ENCODE assay signal across 13 cellular contexts in genomic region chr1:151003175-151003574, GRCh38. TPM values are rescaled to one million over a fixed set of nuclear protein-coding genes. Genes with fewer than 3 reads are reported as not detected.
A peak's percentile ranks its signal among the peaks of the same experiment; 100 is the strongest.
DNase-seq lines count a peak whose midpoint lies in the region; ATAC-seq, FAIRE-seq and TF ChIP-seq lines count a peak whose summit lies in the region.
"Had no signal": no experiment of that assay in that cellular context is flagged by ENCODE, and none has a peak within 500 bp of the region (broad histone marks: within the 10 kb centered on the region; RNA-seq: fewer than 3 reads in every experiment).

No MANE protein-coding gene starts in this region.

- in situ Hi-C loops in HepG2 (cut with HindIII; ENCODE audit: extremely low pct_ligation_motif_present, low pct_unique_long_range_greater_than_20kb): no loop called here

- H3K9ac ChIP-seq in HepG2 (ENCODE audit: insufficient read depth, low read depth, low read length): no peak overlapping the region
- H3K9ac ChIP-seq: SK-N-SH had no signal

- no TSS peak for BruUV-seq in HepG2 (replicated peaks; lab: Mats Ljungman, UMichigan)

- peak overlapping the region; percentile 12 for H3K4me3 Mint-ChIP-seq in activated CD8-positive, alpha-beta T cell treated with anti-CD3 and anti-CD28 coated beads for 36 hours
- H3K4me3 Mint-ChIP-seq in mesothelial cell of epicardium: peak overlapping the region; percentile 4
- no peak overlapping the region for H3K4me3 Mint-ChIP-seq in HFFc6
- H3K4me3 Mint-ChIP-seq: stimulated activated naive B cell treated with anti-CD40 and anti-IgM and Interleukin-4, amounts not matched to agents 10 μg/mL and 1 μg/mL and 100 μg/mL, for 72 hours had no signal

- TF ChIP-seq POLR2A in HepG2 (IDR thresholded peaks at IDR 0.05; ENCODE audit: insufficient read depth in 1 of 2, low read depth in 2 of 2, low read length in 2 of 2) (no peak), right lobe of liver (IDR thresholded peaks at IDR 0.05) (no peak), uterus (IDR thresholded peaks at IDR 0.05) (no peak)

- no peak for FAIRE-seq in HepG2 (lab: Jason Lieb, UNC)

- peak overlapping the region; percentile 65 for H3K4me2 ChIP-seq in HepG2 (ENCODE audit: low read depth, low read length)
- H3K4me2 ChIP-seq: SK-N-SH had no signal

- H3K27me3 Mint-ChIP-seq in activated CD8-positive, alpha-beta T cell treated with anti-CD3 and anti-CD28 coated beads for 36 hours: no peaks in the 10 kb centered on the region
- H3K27me3 Mint-ChIP-seq in mesothelial cell of epicardium (ENCODE audit: low read depth) (no peaks in the 10 kb centered on the region), HFFc6 (ENCODE audit: insufficient read depth) (peaks cover 4% of the 10 kb centered on the region)
- H3K27me3 Mint-ChIP-seq: stimulated activated naive B cell treated with anti-CD40 and anti-IgM and Interleukin-4, amounts not matched to agents 10 μg/mL and 1 μg/mL and 100 μg/mL, for 72 hours had no signal

- DNase-seq in HepG2 (ENCODE audit: low spot score) (no peak), right lobe of liver (no peak), mesothelial cell of epicardium (ENCODE audit: low spot score in 2 of 2, unreplicated experiment in 2 of 2) (no peak), uterus (no peak), HFFc6 (no peak), SHP77 (lab: John Stamatoyannopoulos, UW) (no peak), NCI-H446 (lab: John Stamatoyannopoulos, UW) (no peak)
- DNase-seq in activated CD8-positive, alpha-beta T cell treated with anti-CD3 and anti-CD28 coated beads for 36 hours: no peak
- DNase-seq: SK-N-SH; stimulated activated CD4-positive, alpha-beta T cell treated with anti-CD3 and anti-CD28 coated beads, Interleukin-12 subunit alpha, Interleukin-12 subunit beta, amount 100 ng/mL, for 4 hours; stimulated activated naive B cell treated with anti-CD40 and anti-IgM and Interleukin-4, amounts not matched to agents 10 μg/mL and 1 μg/mL and 100 μg/mL, for 72 hours had no signal

- H3K4me1 ChIP-seq in HepG2 (ENCODE audit: insufficient read depth, low read length) (peaks cover 64% of the 10 kb centered on the region), right lobe of liver (peaks cover 0 to 42% (median 19%) of the 10 kb centered on the region in 4 donors), uterus (peaks cover 0 to 4% of the 10 kb centered on the region in 2 donors)

- H3K4me1 Mint-ChIP-seq in activated CD8-positive, alpha-beta T cell treated with anti-CD3 and anti-CD28 coated beads for 36 hours (ENCODE audit: low read depth): peaks cover 72% of the 10 kb centered on the region
- H3K4me1 Mint-ChIP-seq in mesothelial cell of epicardium: peaks cover 47% of the 10 kb centered on the region
- peaks cover 62% of the 10 kb centered on the region for H3K4me1 Mint-ChIP-seq in HFFc6 (ENCODE audit: low read depth)

- H2AFZ ChIP-seq in HepG2 (ENCODE audit: low read length): no peak overlapping the region

- H3K79me2 ChIP-seq in HepG2 (ENCODE audit: insufficient read depth, low read length): peaks cover 15% of the 10 kb centered on the region

- intact Hi-C loops in HepG2 (cut with micrococcal nuclease; ENCODE audit: unreplicated experiment) (no loop called here), right lobe of liver (cut with DNase I) (no loop called here), uterus (cut with DNase I; ENCODE audit: low total_unique reads) (no loop called here)
- intact Hi-C loops in activated CD8-positive, alpha-beta T cell treated with anti-CD3 and anti-CD28 coated beads for 36 hours (cut with micrococcal nuclease): no loop called here

- TF ChIP-seq CTCF in HepG2 (CRISPR knock-in tag; IDR thresholded peaks at IDR 0.05): no peak
- no peak for TF ChIP-seq CTCF in right lobe of liver (IDR thresholded peaks at IDR 0.05)
- TF ChIP-seq CTCF in activated CD8-positive, alpha-beta T cell treated with anti-CD3 and anti-CD28 coated beads for 36 hours (IDR thresholded peaks at IDR 0.05): no peak
- no peak for TF ChIP-seq CTCF in mesothelial cell of epicardium (IDR thresholded peaks at IDR 0.05; ENCODE audit: unreplicated experiment)
- no peak for TF ChIP-seq CTCF in uterus (IDR thresholded peaks at IDR 0.05)
- TF ChIP-seq CTCF in HFFc6 (IDR thresholded peaks at IDR 0.05): no peak

- peaks cover 7 to 26% of the 10 kb centered on the region in 2 experiments; a peak in 4 of 5 replicates for H3K36me3 ChIP-seq in HepG2 (replicated peaks in 1 of 2; ENCODE audit: control insufficient read depth in 1 of 2, insufficient read depth in 2 of 2, low read length in 2 of 2)
- peaks cover 0 to 21% (median 8%) of the 10 kb centered on the region in 4 donors for H3K36me3 ChIP-seq in right lobe of liver
- no peaks in the 10 kb centered on the region for H3K36me3 ChIP-seq in uterus

- H3K4me3 ChIP-seq in HepG2 (replicated peaks in 1 of 3; ENCODE audit: insufficient read depth in 1 of 3, low read depth in 2 of 3, low read length in 3 of 3) (no peak overlapping the region; a peak in 1 of 6 replicates), right lobe of liver (no peak overlapping the region), uterus (no peak overlapping the region)

- H3K27ac Mint-ChIP-seq in activated CD8-positive, alpha-beta T cell treated with anti-CD3 and anti-CD28 coated beads for 36 hours: peak overlapping the region; percentile 42
- H3K27ac Mint-ChIP-seq in mesothelial cell of epicardium (peak overlapping the region; percentile 50), HFFc6 (no peak overlapping the region; the same call in 1 of the 2 replicates)
- H3K27ac Mint-ChIP-seq: stimulated activated naive B cell treated with anti-CD40 and anti-IgM and Interleukin-4, amounts not matched to agents 10 μg/mL and 1 μg/mL and 100 μg/mL, for 72 hours had no signal

- peak overlapping the region; percentile 36 for H3K27ac ChIP-seq in HepG2 (ENCODE audit: extremely low read length, insufficient read depth, low read length)
- H3K27ac ChIP-seq in right lobe of liver: no peak overlapping the region
- peak overlapping the region; percentile 36 to 93 for H3K27ac ChIP-seq in uterus

- no peaks in the 10 kb centered on the region for H3K9me3 ChIP-seq in HepG2 (ENCODE audit: low read length)
- no peaks in the 10 kb centered on the region for H3K9me3 ChIP-seq in right lobe of liver
- no peaks in the 10 kb centered on the region for H3K9me3 ChIP-seq in uterus
- H3K9me3 ChIP-seq: gastroesophageal sphincter, SK-N-SH had no signal

- H3K9me3 Mint-ChIP-seq in activated CD8-positive, alpha-beta T cell treated with anti-CD3 and anti-CD28 coated beads for 36 hours: no peaks in the 10 kb centered on the region
- H3K9me3 Mint-ChIP-seq in mesothelial cell of epicardium: no peaks in the 10 kb centered on the region
- H3K9me3 Mint-ChIP-seq in HFFc6: no peaks in the 10 kb centered on the region
- H3K9me3 Mint-ChIP-seq: stimulated activated naive B cell treated with anti-CD40 and anti-IgM and Interleukin-4, amounts not matched to agents 10 μg/mL and 1 μg/mL and 100 μg/mL, for 72 hours had no signal

- POLR2A ChIA-PET in HepG2 (lab: Yijun Ruan, JAX): interaction anchor here (0.8 to 9.1 kb wide), 5 partner anchors 9 to 36 kb away, joined by 3 to 150 read pairs (median 5); partner anchors contain the start of gene ANXA9
- POLR2A ChIA-PET in activated CD8-positive, alpha-beta T cell treated with anti-CD3 and anti-CD28 coated beads for 36 hours (lab: Charles Lee): no interaction called here

- no peak for ATAC-seq in HepG2
- ATAC-seq in right lobe of liver: no peak
- ATAC-seq in activated CD8-positive, alpha-beta T cell treated with anti-CD3 and anti-CD28 coated beads for 36 hours: no peak
- ATAC-seq: gastroesophageal sphincter; stimulated activated naive B cell treated with anti-CD40 and anti-IgM and Interleukin-4, amounts not matched to agents 10 μg/mL and 1 μg/mL and 100 μg/mL, for 72 hours had no signal

- no peaks in the 10 kb centered on the region for H4K20me1 ChIP-seq in HepG2 (ENCODE audit: insufficient read depth, low read length)

- no peaks in the 10 kb centered on the region; a peak in 1 of 5 replicates for H3K27me3 ChIP-seq in HepG2 (ENCODE audit: control insufficient read depth in 1 of 2, insufficient read depth in 2 of 2, low read length in 2 of 2)
- H3K27me3 ChIP-seq in right lobe of liver: no peaks in the 10 kb centered on the region
- no peaks in the 10 kb centered on the region for H3K27me3 ChIP-seq in uterus
- H3K27me3 ChIP-seq: gastroesophageal sphincter had no signal

- no peak for TF ChIP-seq EP300 in HepG2 (IDR thresholded peaks at IDR 0.05; ENCODE audit: low read depth in 2 of 2, low read length in 2 of 2)
- TF ChIP-seq EP300 in HepG2 (CRISPR knock-in tag; IDR thresholded peaks at IDR 0.05; ENCODE audit: borderline replicate concordance): no peak

- peaks cover 2% of the 10 kb centered on the region for H3K36me3 Mint-ChIP-seq in activated CD8-positive, alpha-beta T cell treated with anti-CD3 and anti-CD28 coated beads for 36 hours (ENCODE audit: low read depth)
- peaks cover 21% of the 10 kb centered on the region for H3K36me3 Mint-ChIP-seq in mesothelial cell of epicardium
- H3K36me3 Mint-ChIP-seq in HFFc6 (ENCODE audit: low read depth): peaks cover 13% of the 10 kb centered on the region; the same call in 1 of the 2 replicates

- CTCF ChIA-PET in HepG2 (lab: Yijun Ruan, JAX; ENCODE audit: low intra/inter-chr PET ratio, low total read pairs): interaction anchor here (1.7 kb wide), 1 partner anchor 24 kb away, joined by 7 read pairs; no protein-coding TSS in a partner anchor
- CTCF ChIA-PET in activated CD8-positive, alpha-beta T cell treated with anti-CD3 and anti-CD28 coated beads for 36 hours (lab: Charles Lee): interaction anchor here (1.2 to 5.4 kb wide), 3 partner anchors 7 to 24 kb away, joined by 3 to 78 read pairs (median 7); no protein-coding TSS in a partner anchor

- no peak for TF ChIP-seq RAD21 in HepG2 (CRISPR knock-in tag; IDR thresholded peaks at IDR 0.05)

RNA-seq across cellular contexts. Expression of gene MINDY1, which starts 3.5 kb away (rescaled TPM):
- total RNA-seq in HepG2 (2016; rRNA removed; fragmentation: Illumina TruSeq; extraction: Trizol) (9.2 and 11.1 TPM in 2 replicates), right lobe of liver (10 to 100 TPM; 10.1 to 19.7 (median 15.4) TPM), mesothelial cell of epicardium (29.7 to 31.7 TPM (median 30.9 TPM) in 3 replicates), uterus (10 to 100 TPM in 3 of 4 donors, 1 to 10 TPM in 1; 10.0 to 37.7 (median 24.6) TPM)
- total RNA-seq in HepG2 (2016; cell fraction: cytosol; rRNA removed; fragmentation: Illumina TruSeq; extraction: Trizol; ENCODE audit: low read depth): 1.5 and 1.9 TPM in 2 replicates
- 8.8 and 11.0 TPM in 2 replicates for total RNA-seq in HepG2 (2016; cell fraction: insoluble cytoplasmic fraction; rRNA removed; fragmentation: Illumina TruSeq; extraction: Trizol)
- 3.7 and 4.9 TPM in 2 replicates for total RNA-seq in HepG2 (2016; cell fraction: membrane; rRNA removed; fragmentation: Illumina TruSeq; extraction: Trizol)
- 8.5 and 8.9 TPM in 2 replicates for total RNA-seq in HepG2 (2016; cell fraction: nucleus; rRNA removed; fragmentation: Illumina TruSeq; extraction: Trizol)
- polyA plus RNA-seq in HepG2 (2011; rRNA removed): 15.0 and 18.0 TPM in 2 replicates
- 7.7 and 9.4 TPM in 2 replicates for polyA plus RNA-seq in HepG2 (2011; cell fraction: cytosol; rRNA removed)
- 31.0 and 32.8 TPM in 2 replicates for polyA plus RNA-seq in HepG2 (2011; cell fraction: nucleus; rRNA removed)
- 8.2 and 9.6 TPM in 2 replicates for polyA plus RNA-seq in HepG2 (2012)
- 0.92 and 1.1 TPM in 2 replicates for polyA plus RNA-seq in HepG2 (2016; cell fraction: cytosol; fragmentation: Illumina TruSeq; extraction: Trizol; ENCODE audit: low read depth)
- polyA plus RNA-seq in HepG2 (2016; cell fraction: insoluble cytoplasmic fraction; fragmentation: Illumina TruSeq; extraction: Trizol; ENCODE audit: low read depth): 7.1 and 9.8 TPM in 2 replicates
- 2.3 and 3.0 TPM in 2 replicates for polyA plus RNA-seq in HepG2 (2016; cell fraction: membrane; fragmentation: Illumina TruSeq; extraction: Trizol; ENCODE audit: low read depth)
- 13.4 and 14.4 TPM in 2 replicates for polyA plus RNA-seq in HepG2 (2016; cell fraction: nucleus; fragmentation: Illumina TruSeq; extraction: Trizol; ENCODE audit: insufficient read depth, low read depth)
- 24.5 and 31.9 TPM in 2 replicates for polyA minus RNA-seq in HepG2 (2011; rRNA and poly(A)+ RNA removed; ENCODE audit: low replicate concordance)
- 13.3 and 14.8 TPM in 2 replicates for polyA minus RNA-seq in HepG2 (2011; cell fraction: cytosol; rRNA and poly(A)+ RNA removed)
- 13.6 and 15.3 TPM in 2 replicates for polyA minus RNA-seq in HepG2 (2011; cell fraction: nucleus; rRNA and poly(A)+ RNA removed)
- 10 to 100 TPM; 10.4 TPM for total RNA-seq in activated CD8-positive, alpha-beta T cell treated with anti-CD3 and anti-CD28 coated beads for 36 hours
- total RNA-seq in HFFc6 (2021; fragmentation: NEBNext Ultra II Directional; extraction: Animal tissue kit (Norgen Biotek cat#: 25700)): 10 to 100 TPM in 1 of 6 experiments, 1 to 10 TPM in 5; 8.3 to 11.9 (median 9.0) TPM

RNA-seq across cellular contexts. Expression of gene PRUNE1, which starts 5.1 kb away (rescaled TPM):
- 19.0 and 26.2 TPM in 2 replicates for total RNA-seq in HepG2 (2016; rRNA removed; fragmentation: Illumina TruSeq; extraction: Trizol)
- 12.5 and 13.5 TPM in 2 replicates for total RNA-seq in HepG2 (2016; cell fraction: cytosol; rRNA removed; fragmentation: Illumina TruSeq; extraction: Trizol; ENCODE audit: low read depth)
- total RNA-seq in HepG2 (2016; cell fraction: insoluble cytoplasmic fraction; rRNA removed; fragmentation: Illumina TruSeq; extraction: Trizol): 18.9 and 24.2 TPM in 2 replicates
- total RNA-seq in HepG2 (2016; cell fraction: membrane; rRNA removed; fragmentation: Illumina TruSeq; extraction: Trizol): 15.0 and 18.8 TPM in 2 replicates
- 10.4 and 11.9 TPM in 2 replicates for total RNA-seq in HepG2 (2016; cell fraction: nucleus; rRNA removed; fragmentation: Illumina TruSeq; extraction: Trizol)
- 24.4 and 31.9 TPM in 2 replicates for polyA plus RNA-seq in HepG2 (2011; rRNA removed)
- polyA plus RNA-seq in HepG2 (2011; cell fraction: cytosol; rRNA removed): 27.4 and 28.5 TPM in 2 replicates
- 14.1 and 14.8 TPM in 2 replicates for polyA plus RNA-seq in HepG2 (2011; cell fraction: nucleus; rRNA removed)
- 15.7 and 18.3 TPM in 2 replicates for polyA plus RNA-seq in HepG2 (2012)
- 4.3 and 5.1 TPM in 2 replicates for polyA plus RNA-seq in HepG2 (2016; cell fraction: cytosol; fragmentation: Illumina TruSeq; extraction: Trizol; ENCODE audit: low read depth)
- polyA plus RNA-seq in HepG2 (2016; cell fraction: insoluble cytoplasmic fraction; fragmentation: Illumina TruSeq; extraction: Trizol; ENCODE audit: low read depth): 30.3 and 30.6 TPM in 2 replicates
- polyA plus RNA-seq in HepG2 (2016; cell fraction: membrane; fragmentation: Illumina TruSeq; extraction: Trizol; ENCODE audit: low read depth): 12.6 and 13.9 TPM in 2 replicates
- polyA plus RNA-seq in HepG2 (2016; cell fraction: nucleus; fragmentation: Illumina TruSeq; extraction: Trizol; ENCODE audit: insufficient read depth, low read depth): 18.7 and 18.9 TPM in 2 replicates
- 47.8 and 51.4 TPM in 2 replicates for polyA minus RNA-seq in HepG2 (2011; rRNA and poly(A)+ RNA removed; ENCODE audit: low replicate concordance)
- 18.1 and 20.1 TPM in 2 replicates for polyA minus RNA-seq in HepG2 (2011; cell fraction: cytosol; rRNA and poly(A)+ RNA removed)
- polyA minus RNA-seq in HepG2 (2011; cell fraction: nucleus; rRNA and poly(A)+ RNA removed): 10.6 and 12.7 TPM in 2 replicates
- total RNA-seq in right lobe of liver: 10 to 100 TPM in 4 of 6 experiments, 1 to 10 TPM in 2; 4.7 to 12.0 (median 10.1) TPM
- 10 to 100 TPM; 12.4 to 15.7 TPM for total RNA-seq in activated CD8-positive, alpha-beta T cell treated with anti-CD3 and anti-CD28 coated beads for 36 hours
- total RNA-seq in mesothelial cell of epicardium: 25.0 to 25.8 TPM (median 25.4 TPM) in 3 replicates
- total RNA-seq in uterus: 10 to 100 TPM in 3 of 4 donors, 1 to 10 TPM in 1; 10.0 to 26.4 (median 20.1) TPM
- total RNA-seq in HFFc6 (2021; fragmentation: NEBNext Ultra II Directional; extraction: Animal tissue kit (Norgen Biotek cat#: 25700)): 10 to 100 TPM in 1 of 6 experiments, 1 to 10 TPM in 5; 6.6 to 10.0 (median 7.7) TPM

RNA-seq across cellular contexts. Expression of gene ANXA9, which starts 21.1 kb away (rescaled TPM):
- total RNA-seq in HepG2 (2016; rRNA removed; fragmentation: Illumina TruSeq; extraction: Trizol) (23.9 and 29.9 TPM in 2 replicates), right lobe of liver (10 to 100 TPM in 5 of 6 experiments, 1 to 10 TPM in 1; 9.9 to 18.5 (median 15.1) TPM), mesothelial cell of epicardium (1.2 TPM in 3 replicates), uterus (10 to 100 TPM in 1 of 4 donors, 1 to 10 TPM in 3; 2.3 to 54.3 (median 6.2) TPM)
- total RNA-seq in HepG2 (2016; cell fraction: cytosol; rRNA removed; fragmentation: Illumina TruSeq; extraction: Trizol; ENCODE audit: low read depth): 23.6 and 28.6 TPM in 2 replicates
- total RNA-seq in HepG2 (2016; cell fraction: insoluble cytoplasmic fraction; rRNA removed; fragmentation: Illumina TruSeq; extraction: Trizol): 24.2 and 31.1 TPM in 2 replicates
- 36.8 and 45.0 TPM in 2 replicates for total RNA-seq in HepG2 (2016; cell fraction: membrane; rRNA removed; fragmentation: Illumina TruSeq; extraction: Trizol)
- total RNA-seq in HepG2 (2016; cell fraction: nucleus; rRNA removed; fragmentation: Illumina TruSeq; extraction: Trizol): 13.1 and 16.4 TPM in 2 replicates
- 13.3 and 14.3 TPM in 2 replicates for polyA plus RNA-seq in HepG2 (2011; rRNA removed)
- 13.7 and 18.5 TPM in 2 replicates for polyA plus RNA-seq in HepG2 (2011; cell fraction: cytosol; rRNA removed)
- 22.7 and 24.4 TPM in 2 replicates for polyA plus RNA-seq in HepG2 (2011; cell fraction: nucleus; rRNA removed)
- polyA plus RNA-seq in HepG2 (2012): 8.0 and 10.7 TPM in 2 replicates
- 31.8 and 41.1 TPM in 2 replicates for polyA plus RNA-seq in HepG2 (2016; cell fraction: cytosol; fragmentation: Illumina TruSeq; extraction: Trizol; ENCODE audit: low read depth)
- polyA plus RNA-seq in HepG2 (2016; cell fraction: insoluble cytoplasmic fraction; fragmentation: Illumina TruSeq; extraction: Trizol; ENCODE audit: low read depth): 34.4 and 34.7 TPM in 2 replicates
- polyA plus RNA-seq in HepG2 (2016; cell fraction: membrane; fragmentation: Illumina TruSeq; extraction: Trizol; ENCODE audit: low read depth): 37.6 and 45.5 TPM in 2 replicates
- polyA plus RNA-seq in HepG2 (2016; cell fraction: nucleus; fragmentation: Illumina TruSeq; extraction: Trizol; ENCODE audit: insufficient read depth, low read depth): 19.8 and 22.9 TPM in 2 replicates
- polyA minus RNA-seq in HepG2 (2011; rRNA and poly(A)+ RNA removed; ENCODE audit: low replicate concordance): 6.4 and 37.2 TPM in 2 replicates
- polyA minus RNA-seq in HepG2 (2011; cell fraction: cytosol; rRNA and poly(A)+ RNA removed): 11.8 and 16.0 TPM in 2 replicates
- 13.8 and 14.7 TPM in 2 replicates for polyA minus RNA-seq in HepG2 (2011; cell fraction: nucleus; rRNA and poly(A)+ RNA removed)
- total RNA-seq in activated CD8-positive, alpha-beta T cell treated with anti-CD3 and anti-CD28 coated beads for 36 hours: under 1 TPM in 1 of 2 experiments, not detected in 1; 0.25 TPM
- total RNA-seq in HFFc6 (2021; fragmentation: NEBNext Ultra II Directional; extraction: Animal tissue kit (Norgen Biotek cat#: 25700)): under 1 TPM; 0.28 to 0.55 (median 0.46) TPM

RNA-seq across cellular contexts. Expression of gene CERS2, which starts 28.5 kb away (rescaled TPM):
- total RNA-seq in HepG2 (2016; rRNA removed; fragmentation: Illumina TruSeq; extraction: Trizol) (188 and 298 TPM in 2 replicates), right lobe of liver (100 to 1,000 TPM; 298 to 572 (median 459) TPM), mesothelial cell of epicardium (127 to 137 TPM (median 132 TPM) in 3 replicates), uterus (100 to 1,000 TPM in 3 of 4 donors, 10 to 100 TPM in 1; 74.9 to 191 (median 147) TPM)
- 172 and 174 TPM in 2 replicates for total RNA-seq in HepG2 (2016; cell fraction: cytosol; rRNA removed; fragmentation: Illumina TruSeq; extraction: Trizol; ENCODE audit: low read depth)
- 172 and 303 TPM in 2 replicates for total RNA-seq in HepG2 (2016; cell fraction: insoluble cytoplasmic fraction; rRNA removed; fragmentation: Illumina TruSeq; extraction: Trizol)
- 391 and 396 TPM in 2 replicates for total RNA-seq in HepG2 (2016; cell fraction: membrane; rRNA removed; fragmentation: Illumina TruSeq; extraction: Trizol)
- total RNA-seq in HepG2 (2016; cell fraction: nucleus; rRNA removed; fragmentation: Illumina TruSeq; extraction: Trizol): 237 and 286 TPM in 2 replicates
- 269 and 315 TPM in 2 replicates for polyA plus RNA-seq in HepG2 (2011; rRNA removed)
- polyA plus RNA-seq in HepG2 (2011; cell fraction: cytosol; rRNA removed): 210 and 326 TPM in 2 replicates
- polyA plus RNA-seq in HepG2 (2011; cell fraction: nucleus; rRNA removed): 209 and 246 TPM in 2 replicates
- 202 and 241 TPM in 2 replicates for polyA plus RNA-seq in HepG2 (2012)
- polyA plus RNA-seq in HepG2 (2016; cell fraction: cytosol; fragmentation: Illumina TruSeq; extraction: Trizol; ENCODE audit: low read depth): 183 and 188 TPM in 2 replicates
- polyA plus RNA-seq in HepG2 (2016; cell fraction: insoluble cytoplasmic fraction; fragmentation: Illumina TruSeq; extraction: Trizol; ENCODE audit: low read depth): 211 and 221 TPM in 2 replicates
- 341 and 359 TPM in 2 replicates for polyA plus RNA-seq in HepG2 (2016; cell fraction: membrane; fragmentation: Illumina TruSeq; extraction: Trizol; ENCODE audit: low read depth)
- polyA plus RNA-seq in HepG2 (2016; cell fraction: nucleus; fragmentation: Illumina TruSeq; extraction: Trizol; ENCODE audit: insufficient read depth, low read depth): 425 and 431 TPM in 2 replicates
- 346 and 363 TPM in 2 replicates for polyA minus RNA-seq in HepG2 (2011; rRNA and poly(A)+ RNA removed; ENCODE audit: low replicate concordance)
- polyA minus RNA-seq in HepG2 (2011; cell fraction: cytosol; rRNA and poly(A)+ RNA removed): 145 and 155 TPM in 2 replicates
- polyA minus RNA-seq in HepG2 (2011; cell fraction: nucleus; rRNA and poly(A)+ RNA removed): 108 and 145 TPM in 2 replicates
- 100 to 1,000 TPM; 129 to 132 TPM for total RNA-seq in activated CD8-positive, alpha-beta T cell treated with anti-CD3 and anti-CD28 coated beads for 36 hours
- total RNA-seq in HFFc6 (2021; fragmentation: NEBNext Ultra II Directional; extraction: Animal tissue kit (Norgen Biotek cat#: 25700)): 100 to 1,000 TPM; 189 to 305 (median 255) TPM

RNA-seq across cellular contexts. Expression of gene BNIPL, which starts 33.2 kb away (rescaled TPM):
- total RNA-seq in HepG2 (2016; rRNA removed; fragmentation: Illumina TruSeq; extraction: Trizol) (0.20 and 0.40 TPM in 2 replicates), right lobe of liver (under 1 TPM in 5 of 6 experiments, not detected in 1; 0.12 to 0.76 (median 0.42) TPM), mesothelial cell of epicardium (4.2 to 5.7 TPM (median 4.6 TPM) in 3 replicates), uterus (under 1 TPM in 2 of 4 donors, not detected in 2; 0.24 to 0.55 TPM)
- total RNA-seq in HepG2 (2016; cell fraction: cytosol; rRNA removed; fragmentation: Illumina TruSeq; extraction: Trizol; ENCODE audit: low read depth): 0.10 and 0.62 TPM in 2 replicates
- 0.19 and 0.41 TPM in 2 replicates for total RNA-seq in HepG2 (2016; cell fraction: insoluble cytoplasmic fraction; rRNA removed; fragmentation: Illumina TruSeq; extraction: Trizol)
- 0.21 and 0.40 TPM in 2 replicates for total RNA-seq in HepG2 (2016; cell fraction: membrane; rRNA removed; fragmentation: Illumina TruSeq; extraction: Trizol)
- 0.50 and 1.3 TPM in 2 replicates for total RNA-seq in HepG2 (2016; cell fraction: nucleus; rRNA removed; fragmentation: Illumina TruSeq; extraction: Trizol)
- 0.84 and 1.1 TPM in 2 replicates for polyA plus RNA-seq in HepG2 (2011; rRNA removed)
- 0.13 and 0.17 TPM in 2 replicates for polyA plus RNA-seq in HepG2 (2011; cell fraction: cytosol; rRNA removed)
- polyA plus RNA-seq in HepG2 (2011; cell fraction: nucleus; rRNA removed): 3.3 and 3.7 TPM in 2 replicates
- 0.52 and 0.79 TPM in 2 replicates for polyA plus RNA-seq in HepG2 (2012)
- polyA plus RNA-seq in HepG2 (2016; cell fraction: cytosol; fragmentation: Illumina TruSeq; extraction: Trizol; ENCODE audit: low read depth): 0.08 TPM in 2 replicates
- 0.33 TPM in 1 of 2 replicates, not detected in the other for polyA plus RNA-seq in HepG2 (2016; cell fraction: insoluble cytoplasmic fraction; fragmentation: Illumina TruSeq; extraction: Trizol; ENCODE audit: low read depth)
- 0.05 and 0.16 TPM in 2 replicates for polyA plus RNA-seq in HepG2 (2016; cell fraction: membrane; fragmentation: Illumina TruSeq; extraction: Trizol; ENCODE audit: low read depth)
- polyA plus RNA-seq in HepG2 (2016; cell fraction: nucleus; fragmentation: Illumina TruSeq; extraction: Trizol; ENCODE audit: insufficient read depth, low read depth): 1.8 and 2.4 TPM in 2 replicates
- polyA minus RNA-seq in HepG2 (2011; rRNA and poly(A)+ RNA removed; ENCODE audit: low replicate concordance): 0.66 and 1.5 TPM in 2 replicates
- 0.26 TPM in 1 of 2 replicates, not detected in the other for polyA minus RNA-seq in HepG2 (2011; cell fraction: cytosol; rRNA and poly(A)+ RNA removed)
- polyA minus RNA-seq in HepG2 (2011; cell fraction: nucleus; rRNA and poly(A)+ RNA removed): 1.2 and 2.1 TPM in 2 replicates
- 1 to 10 TPM in 1 of 2 experiments, under 1 TPM in 1; 0.54 to 1.4 TPM for total RNA-seq in activated CD8-positive, alpha-beta T cell treated with anti-CD3 and anti-CD28 coated beads for 36 hours
- under 1 TPM in 5 of 6 experiments, not detected in 1; 0.06 to 0.31 (median 0.12) TPM for total RNA-seq in HFFc6 (2021; fragmentation: NEBNext Ultra II Directional; extraction: Animal tissue kit (Norgen Biotek cat#: 25700))
- total RNA-seq: mesenteric fat pad had no signal

Comparison
In these comparisons a context has a peak if more than half of its experiments do, and no peak if none do; other contexts are left out.
1. H3K27ac ChIP-seq: peak in HepG2 (single experiment) and uterus (2 of 2); none in right lobe of liver (0 of 3).